In the genomic region with DNA sequence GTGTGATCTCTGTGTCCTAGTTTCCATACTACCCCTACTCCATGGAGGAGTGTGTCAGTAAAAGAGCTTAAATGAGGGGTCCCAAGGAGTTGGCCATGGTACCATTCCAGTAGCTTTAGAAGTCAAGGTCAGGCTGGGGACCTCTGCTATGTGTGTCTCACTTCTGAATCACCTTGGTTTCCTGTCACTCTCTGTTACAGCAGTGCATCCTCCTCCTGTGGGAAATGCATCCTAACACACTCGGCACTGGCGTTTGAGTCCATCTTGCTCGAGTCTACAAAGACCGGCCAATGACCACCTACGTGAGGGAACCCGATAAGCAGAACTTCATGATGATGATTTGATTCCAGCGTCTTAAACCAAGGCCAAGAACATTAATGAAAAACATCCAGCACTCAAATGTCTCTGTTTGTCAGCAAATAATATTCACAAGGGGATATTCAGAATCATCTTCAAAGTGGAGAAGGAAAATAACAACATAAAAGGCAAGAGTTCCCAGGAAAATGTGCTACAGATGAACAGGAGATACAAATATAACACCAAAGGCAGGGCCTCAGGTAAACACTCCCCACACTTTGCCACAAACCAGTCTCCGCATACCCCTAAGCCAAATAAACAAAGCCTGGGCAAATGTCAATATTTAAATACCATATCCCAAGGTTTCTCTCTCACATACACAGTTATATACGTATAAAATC, we compare ENCODE assay signal across 10 cellular contexts. TPM values are rescaled to one million over a fixed set of nuclear protein-coding genes. Genes with fewer than 3 reads are reported as not detected.
DNase-seq lines count a peak whose midpoint lies in the region; ATAC-seq and TF ChIP-seq lines count a peak whose summit lies in the region.
"Had no signal": no experiment of that assay in that cellular context is flagged by ENCODE, and none has a peak within 500 bp of the region (broad histone marks: within the 10 kb centered on the region; RNA-seq: fewer than 3 reads in every experiment).

No MANE protein-coding gene starts in this region.

- peaks cover 4% of the 10 kb centered on the region for H3K4me1 Mint-ChIP-seq in activated CD4-positive, alpha-beta T cell treated with anti-CD3 and anti-CD28 coated beads, Interleukin-2, amount 10 ng/mL, durations not matched to agents 24 days and 14 days

- intact Hi-C loops in prostate gland (cut with DNase I): no loop called here
- intact Hi-C loops in activated CD4-positive, alpha-beta T cell treated with anti-CD3 and anti-CD28 coated beads, Interleukin-2, amount 10 ng/mL, durations not matched to agents 24 days and 14 days (cut with micrococcal nuclease): no loop called here
- intact Hi-C loops in vagina (cut with DNase I): no loop called here

- no peak overlapping the region for H3K4me3 Mint-ChIP-seq in activated CD4-positive, alpha-beta T cell treated with anti-CD3 and anti-CD28 coated beads, Interleukin-2, amount 10 ng/mL, durations not matched to agents 24 days and 14 days
- H3K4me3 Mint-ChIP-seq: CD4-positive, alpha-beta T cell; T-helper 17 cell had no signal

- H3K9me2 ChIP-seq in OCI-LY1 (ENCODE audit: low read depth, low read length): no peaks in the 10 kb centered on the region

- H3K4me3 ChIP-seq in BLaER1: no peak overlapping the region
- H3K4me3 ChIP-seq in OCI-LY1 (ENCODE audit: low read depth, low read length, poor library complexity, severe bottlenecking): no peak overlapping the region
- H3K4me3 ChIP-seq in fibroblast of lung (replicated peaks in 1 of 4; ENCODE audit: control extremely low read depth in 1 of 4, insufficient read depth in 1 of 4, low read depth in 3 of 4, low read length in 4 of 4): no peak overlapping the region
- no peak overlapping the region for H3K4me3 ChIP-seq in prostate gland
- H3K4me3 ChIP-seq in vagina: no peak overlapping the region

- WGBS in prostate gland: 85% methylated on average over 9 of the region's 9 CpGs

- H3K4me1 ChIP-seq in BLaER1 (peaks cover 93% of the 10 kb centered on the region), OCI-LY1 (ENCODE audit: insufficient read depth, low read length, severe bottlenecking) (peaks cover 99% of the 10 kb centered on the region), fibroblast of lung (ENCODE audit: control insufficient read depth, extremely low read depth, insufficient read depth, low read length) (peaks cover 74% of the 10 kb centered on the region), prostate gland (replicated peaks) (peaks cover 11% of the 10 kb centered on the region), vagina (peaks cover 67% of the 10 kb centered on the region)

- no peaks in the 10 kb centered on the region for H3K27me3 ChIP-seq in BLaER1
- H3K27me3 ChIP-seq in OCI-LY1 (ENCODE audit: insufficient read depth, low read length): no peaks in the 10 kb centered on the region
- no peaks in the 10 kb centered on the region for H3K27me3 ChIP-seq in fibroblast of lung (ENCODE audit: control insufficient read depth, insufficient read depth, low read length)
- H3K27me3 ChIP-seq in prostate gland (replicated peaks; ENCODE audit: insufficient read depth): no peaks in the 10 kb centered on the region
- no peaks in the 10 kb centered on the region for H3K27me3 ChIP-seq in vagina

- ATAC-seq in GM19467 (IDR thresholded peaks at IDR 0.05; ENCODE audit: unreplicated experiment) (no peak), GM21723 (IDR thresholded peaks at IDR 0.05; ENCODE audit: unreplicated experiment) (no peak)
- ATAC-seq: T-helper 17 cell had no signal

- no peaks in the 10 kb centered on the region for H3K9me3 Mint-ChIP-seq in activated CD4-positive, alpha-beta T cell treated with anti-CD3 and anti-CD28 coated beads, Interleukin-2, amount 10 ng/mL, durations not matched to agents 24 days and 14 days
- H3K9me3 Mint-ChIP-seq: CD4-positive, alpha-beta T cell had no signal

- TF ChIP-seq POLR2A in prostate gland (IDR thresholded peaks at IDR 0.05) (no peak), vagina (IDR thresholded peaks at IDR 0.05) (no peak)

- peak in 1 of 2 donors; percentile 42 for DNase-seq in fibroblast of lung (ENCODE audit: low read depth in 2 of 2)
- no peak for DNase-seq in prostate gland (ENCODE audit: low spot score)
- no peak for DNase-seq in activated CD4-positive, alpha-beta T cell treated with anti-CD3 and anti-CD28 coated beads, Interleukin-2, amount 10 ng/mL, durations not matched to agents 24 days and 14 days
- no peak for DNase-seq in vagina (ENCODE audit: extremely low spot score in 2 of 2)
- DNase-seq: CD4-positive, alpha-beta T cell; T-helper 17 cell had no signal

- H3K4me2 ChIP-seq in BLaER1 (peak overlapping the region; percentile 62), OCI-LY1 (ENCODE audit: low read length) (peak overlapping the region; percentile 20; the same call in 1 of the 2 replicates), fibroblast of lung (ENCODE audit: extremely low read depth, insufficient read depth, low read length) (peak overlapping the region; percentile 64)

- H3K79me2 ChIP-seq in OCI-LY1 (ENCODE audit: insufficient read depth, low read length) (peaks cover 87% of the 10 kb centered on the region), fibroblast of lung (ENCODE audit: control insufficient read depth, insufficient read depth, low read length) (peaks cover 95% of the 10 kb centered on the region)

- no peaks in the 10 kb centered on the region for H3K27me3 Mint-ChIP-seq in activated CD4-positive, alpha-beta T cell treated with anti-CD3 and anti-CD28 coated beads, Interleukin-2, amount 10 ng/mL, durations not matched to agents 24 days and 14 days
- H3K27me3 Mint-ChIP-seq: CD4-positive, alpha-beta T cell; T-helper 17 cell had no signal

- H3K36me3 ChIP-seq in BLaER1 (peaks cover 55% of the 10 kb centered on the region), OCI-LY1 (ENCODE audit: insufficient read depth, low read length) (peaks cover 7% of the 10 kb centered on the region; the same call in 1 of the 2 replicates), fibroblast of lung (ENCODE audit: control insufficient read depth, insufficient read depth, low read length) (peaks cover 6% of the 10 kb centered on the region), prostate gland (no peaks in the 10 kb centered on the region), vagina (no peaks in the 10 kb centered on the region)

- H3K27ac ChIP-seq in BLaER1 (peak overlapping the region; percentile 10; the same call in 1 of the 2 replicates), OCI-LY1 (ENCODE audit: low read depth, low read length, poor library complexity, severe bottlenecking) (peak overlapping the region; percentile 99), fibroblast of lung (ENCODE audit: insufficient read depth, low read length) (peak overlapping the region; percentile 82), prostate gland (peak overlapping the region; percentile 9 to 12), vagina (no peak overlapping the region)

- 0 out of 2 replicates have a peak overlapping the region, but pooled peaks have one; percentile 11 for H3K9ac ChIP-seq in BLaER1
- peak overlapping the region; percentile 26; the same call in 1 of the 2 replicates for H3K9ac ChIP-seq in OCI-LY1 (ENCODE audit: low read length)
- peak overlapping the region; percentile 29 for H3K9ac ChIP-seq in fibroblast of lung (ENCODE audit: insufficient read depth, low read length)

- H4K20me1 ChIP-seq in BLaER1 (peaks cover 53% of the 10 kb centered on the region), OCI-LY1 (ENCODE audit: insufficient read depth, low read length) (no peaks in the 10 kb centered on the region), fibroblast of lung (ENCODE audit: control insufficient read depth, extremely low read depth, insufficient read depth, low read length) (no peaks in the 10 kb centered on the region)

- no peaks in the 10 kb centered on the region for H3F3A ChIP-seq in OCI-LY1 (ENCODE audit: insufficient read depth, low read length)

- no peak overlapping the region for H2AFZ ChIP-seq in OCI-LY1 (ENCODE audit: low read length)
- H2AFZ ChIP-seq in fibroblast of lung (ENCODE audit: low read length): no peak overlapping the region

- H3K9me3 ChIP-seq in BLaER1 (no peaks in the 10 kb centered on the region), OCI-LY1 (ENCODE audit: low read length) (no peaks in the 10 kb centered on the region), fibroblast of lung (ENCODE audit: control insufficient read depth, insufficient read depth, low read depth, low read length) (no peaks in the 10 kb centered on the region), prostate gland (no peaks in the 10 kb centered on the region), vagina (no peaks in the 10 kb centered on the region)

- TF ChIP-seq CTCF in OCI-LY1 (IDR thresholded peaks at IDR 0.05; ENCODE audit: low read length) (no peak), fibroblast of lung (conservative IDR thresholded peaks at IDR 0.05 in 1 of 2, IDR thresholded peaks at IDR 0.05 in 1 of 2; ENCODE audit: low read depth in 1 of 2, low read length in 2 of 2) (no peak), prostate gland (IDR thresholded peaks at IDR 0.05) (no peak), vagina (IDR thresholded peaks at IDR 0.05) (no peak)

- H3K27ac Mint-ChIP-seq in activated CD4-positive, alpha-beta T cell treated with anti-CD3 and anti-CD28 coated beads, Interleukin-2, amount 10 ng/mL, durations not matched to agents 24 days and 14 days: no peak overlapping the region
- H3K27ac Mint-ChIP-seq: CD4-positive, alpha-beta T cell; T-helper 17 cell had no signal

- no peaks in the 10 kb centered on the region for H3K36me3 Mint-ChIP-seq in activated CD4-positive, alpha-beta T cell treated with anti-CD3 and anti-CD28 coated beads, Interleukin-2, amount 10 ng/mL, durations not matched to agents 24 days and 14 days (ENCODE audit: low read depth)

RNA-seq across cellular contexts. Expression of gene TRAM2, which starts 32.4 kb away (rescaled TPM):
- total RNA-seq in fibroblast of lung: 69.6 and 131 TPM in 2 replicates
- polyA plus RNA-seq in fibroblast of lung: 155 and 252 TPM in 2 replicates
- 107 and 217 TPM in 2 replicates for polyA plus RNA-seq in fibroblast of lung (2012)
- polyA minus RNA-seq in fibroblast of lung (ENCODE audit: low replicate concordance): 254 and 398 TPM in 2 replicates
- total RNA-seq in prostate gland: 10 to 100 TPM in 1 of 2 donors, 1 to 10 TPM in 1; 7.2 to 22.4 TPM
- 2.6 TPM in 2 replicates for total RNA-seq in activated CD4-positive, alpha-beta T cell treated with anti-CD3 and anti-CD28 coated beads, Interleukin-2, amount 10 ng/mL, durations not matched to agents 24 days and 14 days
- 11.0 TPM for total RNA-seq in vagina
